In the genomic region with DNA sequence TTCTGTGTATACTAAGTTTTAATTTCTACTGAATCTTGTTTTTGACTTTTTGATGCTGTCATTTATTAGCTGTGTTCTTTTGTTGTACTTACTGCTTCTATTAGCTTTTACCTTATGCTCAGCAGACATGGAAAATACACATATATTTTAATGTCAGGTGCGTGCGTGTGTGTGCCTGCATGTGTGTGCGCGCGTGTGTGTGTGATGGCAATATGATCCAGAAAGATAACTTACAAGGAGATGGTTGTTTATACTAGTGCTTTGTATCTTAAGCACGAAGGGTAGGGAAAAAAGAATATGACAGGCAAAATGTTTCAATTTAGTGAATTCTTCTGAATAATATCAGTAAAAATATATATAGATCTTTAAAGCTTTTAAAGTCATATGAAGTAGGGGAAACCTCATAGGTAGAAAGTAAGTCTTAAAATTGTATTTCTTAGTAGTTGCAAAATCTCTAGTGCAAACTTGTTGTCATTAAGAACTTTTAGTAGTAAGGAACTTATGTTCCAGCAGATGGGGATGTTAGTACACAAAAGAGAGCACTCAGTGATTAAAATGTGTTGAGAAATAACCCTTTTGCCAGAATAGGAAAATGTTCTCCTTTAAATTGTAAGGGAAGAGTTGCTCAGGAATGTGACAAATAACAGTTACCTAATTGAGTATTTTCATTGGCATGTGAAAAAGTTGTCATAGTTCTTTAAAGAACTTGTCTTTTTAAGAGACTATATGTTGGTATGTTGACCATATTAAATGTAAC, we compare ENCODE assay signal across 8 cellular contexts. TPM values are rescaled to one million over a fixed set of nuclear protein-coding genes. Genes with fewer than 3 reads are reported as not detected.
DNase-seq lines count a peak whose midpoint lies in the region; ATAC-seq, FAIRE-seq and TF ChIP-seq lines count a peak whose summit lies in the region.

No MANE protein-coding gene starts in this region.

- no peak overlapping the region for H3K4me3 ChIP-seq in epithelial cell of esophagus (ENCODE audit: low read length)

- TF ChIP-seq POLR2A in GM12891 (IDR thresholded peaks at IDR 0.05; ENCODE audit: low read depth, low read length): no peak

- TF ChIP-seq CTCF in epithelial cell of esophagus (IDR thresholded peaks at IDR 0.05; ENCODE audit: insufficient read depth, low read depth, low read length, missing control alignments) (peak; percentile 41), osteocyte (IDR thresholded peaks at IDR 0.05) (peak; percentile 51)

- H3K27ac Mint-ChIP-seq in osteocyte (ENCODE audit: unreplicated experiment): no peak overlapping the region

- H3K9me3 Mint-ChIP-seq in osteocyte (ENCODE audit: unreplicated experiment): no peaks in the 10 kb centered on the region

- ATAC-seq in GM18498 (IDR thresholded peaks at IDR 0.05; ENCODE audit: unreplicated experiment): no peak

- H3K4me1 Mint-ChIP-seq in osteocyte (ENCODE audit: unreplicated experiment): peaks cover 92% of the 10 kb centered on the region

- H3K36me3 Mint-ChIP-seq in osteocyte (ENCODE audit: unreplicated experiment): no peaks in the 10 kb centered on the region

- H3K27me3 Mint-ChIP-seq in osteocyte (ENCODE audit: unreplicated experiment): no peaks in the 10 kb centered on the region

- FAIRE-seq in GM12891 (lab: Jason Lieb, UNC): peak; percentile 9

- no peak for DNase-seq in GM12891 (ENCODE audit: insufficient read length, low spot score)
- DNase-seq in NCI-H524 treated with DMSO at 0.1 percent for 48 hours (lab: John Stamatoyannopoulos, UW): peak; percentile 39
- peak; percentile 80 for DNase-seq in epithelial cell of esophagus (ENCODE audit: low read depth)
- DNase-seq in osteocyte (ENCODE audit: extremely low spot score, unreplicated experiment): no peak
- DNase-seq in NCI-H2227 treated with DMSO at 0.1 percent for 48 hours (lab: John Stamatoyannopoulos, UW): no peak
- no peak for DNase-seq in mucosa of gallbladder (ENCODE audit: low spot score)
- DNase-seq in HPDE6-E6E7 (ENCODE audit: extremely low spot score): no peak

- H3K4me3 Mint-ChIP-seq in osteocyte (ENCODE audit: unreplicated experiment): no peak overlapping the region

TF ChIP-seq in GM12891, 5 proteins besides CTCF, POLR2A, EP300 and RAD21:
- no peak for TF ChIP-seq TAF1 (IDR thresholded peaks at IDR 0.05; ENCODE audit: low read depth, low read length)
- no peak for TF ChIP-seq POU2F2 (IDR thresholded peaks at IDR 0.05; ENCODE audit: low read depth, low read length)

RNA-seq across cellular contexts. Expression of a gene that starts 13.2 kb away (rescaled TPM):
- 25.2 TPM for polyA plus RNA-seq in GM12891 (2012; ENCODE audit: low read depth, missing spikeins)
- 290 and 308 TPM in 2 replicates for total RNA-seq in osteocyte
- 80.0 TPM for total RNA-seq in mucosa of gallbladder

Comparison
In these comparisons a context has a peak if more than half of its experiments do, and no peak if none do; other contexts are left out.
1. DNase-seq: peak in NCI-H524 treated with DMSO at 0.1 percent for 48 hours (single experiment) and epithelial cell of esophagus (single experiment); none in GM12891 (single experiment), osteocyte (single experiment), NCI-H2227 treated with DMSO at 0.1 percent for 48 hours (single experiment), mucosa of gallbladder (single experiment) and HPDE6-E6E7 (single experiment).